ENCODE assay signal across 14 cellular contexts in the genomic region with DNA sequence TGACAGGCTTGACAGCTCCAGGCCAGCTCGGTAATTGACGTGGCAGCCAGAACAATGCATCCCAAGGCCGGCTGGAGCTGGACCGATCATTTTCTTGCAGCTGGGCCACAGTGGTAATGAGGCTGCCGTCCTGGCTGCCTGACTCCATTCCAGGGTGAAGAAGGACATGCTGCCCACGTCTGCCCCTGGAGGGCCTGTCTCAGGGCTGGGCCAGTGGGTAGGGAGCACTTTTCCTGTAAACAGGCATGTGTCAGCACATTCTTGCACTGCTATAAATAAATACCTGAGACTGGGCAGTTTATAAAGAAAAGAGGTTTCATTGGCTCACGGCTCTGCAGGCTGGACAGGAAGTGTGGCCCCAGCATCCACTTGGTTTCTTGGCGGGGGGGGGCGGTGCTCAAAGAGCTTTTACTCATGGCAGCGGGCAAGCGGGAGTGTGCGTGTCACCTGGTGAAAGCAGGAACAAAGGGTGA. TPM values are rescaled to one million over a fixed set of nuclear protein-coding genes. Genes with fewer than 3 reads are reported as not detected.
A peak's percentile ranks its signal among the peaks of the same experiment; 100 is the strongest.
DNase-seq lines count a peak whose midpoint lies in the region; TF ChIP-seq lines count a peak whose summit lies in the region.
"Had no signal": no experiment of that assay in that cellular context is flagged by ENCODE, and none has a peak within 500 bp of the region (broad histone marks: within the 10 kb centered on the region; RNA-seq: fewer than 3 reads in every experiment).

No MANE protein-coding gene starts in this region.

- H3K4me3 ChIP-seq in SJSA1 (no peak overlapping the region), thyroid gland (replicated peaks in 1 of 3) (no peak overlapping the region)
- H3K4me3 ChIP-seq: BLaER1 treated with 17β-estradiol and CSF1 and Interleukin-3, amounts not matched to agents 10 nM and 100 nM; MG63; ovary; SJCRH30 had no signal

- H3K9me3 ChIP-seq in SJSA1 (replicated peaks) (no peaks in the 10 kb centered on the region), thyroid gland (no peaks in the 10 kb centered on the region)
- H3K9me3 ChIP-seq: BLaER1 treated with 17β-estradiol and CSF1 and Interleukin-3, amounts not matched to agents 10 nM and 100 nM; MG63; ovary; SJCRH30 had no signal

- CTCF ChIA-PET in HEK293T (lab: Yijun Ruan, JAX) = no interaction called here

- WGBS in thyroid gland, 2 donors = 20 to 31% methylated on average over 12 of the region's 12 CpGs

- DNase-seq in HT1080 (ENCODE audit: low read depth) (peak; percentile 15), SJSA1 (ENCODE audit: low read depth in 1 of 2, low spot score in 2 of 2) (peak; percentile 48 to 59), iris pigment epithelial cell (ENCODE audit: low read depth) (peak; percentile 47), thyroid gland (peak; percentile 83 to 85), HEK293T (ENCODE audit: extremely low spot score) (no peak), KBM-7 (no peak), hippocampal formation (lab: John Stamatoyannopoulos, UW) (no peak)
- DNase-seq: MG63; NCI-H2029 treated with DMSO at 0.1 percent for 48 hours; NCI-H82; ovary; SJCRH30; stimulated activated CD4-positive, alpha-beta T cell treated with anti-CD3 and anti-CD28 coated beads, Interleukin-15, amount 100 ng/mL, for 24 hours had no signal

- H3K36me3 ChIP-seq in SJSA1 (no peaks in the 10 kb centered on the region), thyroid gland (no peaks in the 10 kb centered on the region)
- H3K36me3 ChIP-seq: BLaER1 treated with 17β-estradiol and CSF1 and Interleukin-3, amounts not matched to agents 10 nM and 100 nM; MG63; ovary had no signal

- in situ Hi-C loops in KBM-7 (cut with MboI; ENCODE audit: low pct_unique_long_range_greater_than_20kb, low sequenced_read_pairs) = loop anchor here (25.0 kb wide), 2 partner anchors 321 to 521 kb away; a partner anchor contains a TSS

- H3K27ac ChIP-seq in SJSA1 = no peak overlapping the region
- H3K27ac ChIP-seq in thyroid gland = peak overlapping the region; percentile 31 to 77 (median 65)
- H3K27ac ChIP-seq: BLaER1 treated with 17β-estradiol and CSF1 and Interleukin-3, amounts not matched to agents 10 nM and 100 nM; ovary; SJCRH30 had no signal

- no peaks in the 10 kb centered on the region for H3K27me3 ChIP-seq in SJSA1 (replicated peaks)
- H3K27me3 ChIP-seq in thyroid gland = no peaks in the 10 kb centered on the region
- H3K27me3 ChIP-seq: BLaER1 treated with 17β-estradiol and CSF1 and Interleukin-3, amounts not matched to agents 10 nM and 100 nM; ovary; SJCRH30 had no signal

- TF ChIP-seq CTCF in thyroid gland (IDR thresholded peaks at IDR 0.05) = no peak

- intact Hi-C loops in thyroid gland (cut with DNase I) = no loop called here

- POLR2A ChIA-PET in HEK293T (lab: Yijun Ruan, JAX) = no interaction called here

- peaks cover 10% of the 10 kb centered on the region for H3K4me1 ChIP-seq in SJSA1 (replicated peaks)
- H3K4me1 ChIP-seq in thyroid gland = peaks cover 12 to 17% of the 10 kb centered on the region in 2 donors

- TF ChIP-seq POLR2A in thyroid gland (IDR thresholded peaks at IDR 0.05) = peak in 1 of 2 donors; percentile 46

TF ChIP-seq in HEK293T, 16 proteins besides CTCF, POLR2A, EP300 and RAD21:
- TF ChIP-seq SP1 (IDR thresholded peaks at IDR 0.05) = no peak
- no peak for TF ChIP-seq ARNT (IDR thresholded peaks at IDR 0.05)
- TF ChIP-seq, protein P1, sequence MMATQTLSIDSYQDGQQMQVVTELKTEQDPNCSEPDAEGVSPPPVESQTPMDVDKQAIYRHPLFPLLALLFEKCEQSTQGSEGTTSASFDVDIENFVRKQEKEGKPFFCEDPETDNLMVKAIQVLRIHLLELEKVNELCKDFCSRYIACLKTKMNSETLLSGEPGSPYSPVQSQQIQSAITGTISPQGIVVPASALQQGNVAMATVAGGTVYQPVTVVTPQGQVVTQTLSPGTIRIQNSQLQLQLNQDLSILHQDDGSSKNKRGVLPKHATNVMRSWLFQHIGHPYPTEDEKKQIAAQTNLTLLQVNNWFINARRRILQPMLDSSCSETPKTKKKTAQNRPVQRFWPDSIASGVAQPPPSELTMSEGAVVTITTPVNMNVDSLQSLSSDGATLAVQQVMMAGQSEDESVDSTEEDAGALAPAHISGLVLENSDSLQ (IDR thresholded peaks at IDR 0.05) = no peak
- TF ChIP-seq L3MBTL2 (conservative IDR thresholded peaks at IDR 0.05) = no peak
- no peak for TF ChIP-seq FOXK2 (IDR thresholded peaks at IDR 0.05)
- TF ChIP-seq ZNF384 (IDR thresholded peaks at IDR 0.05) = no peak
- TF ChIP-seq FOXM1 (IDR thresholded peaks at IDR 0.05; ENCODE audit: borderline replicate concordance) = no peak
- no peak for TF ChIP-seq BHLHE40 (IDR thresholded peaks at IDR 0.05; ENCODE audit: borderline replicate concordance)
- TF ChIP-seq NFRKB (IDR thresholded peaks at IDR 0.05) = no peak
- TF ChIP-seq CTBP1 (IDR thresholded peaks at IDR 0.05; ENCODE audit: borderline replicate concordance) = no peak
- no peak for TF ChIP-seq FOXA1 (IDR thresholded peaks at IDR 0.05)
- no peak for TF ChIP-seq LEF1 (IDR thresholded peaks at IDR 0.05; ENCODE audit: borderline replicate concordance)
- TF ChIP-seq ELF4 (IDR thresholded peaks at IDR 0.05) = no peak
- TF ChIP-seq TARDBP (IDR thresholded peaks at IDR 0.05) = no peak
- TF ChIP-seq SUZ12 (IDR thresholded peaks at IDR 0.05) = no peak
- TF ChIP-seq HDGF (IDR thresholded peaks at IDR 0.05; ENCODE audit: borderline replicate concordance) = no peak

RNA-seq across cellular contexts. Expression of a gene that starts 38.1 kb away (rescaled TPM):
- total RNA-seq in HT1080 (2014; rRNA removed; shearing (Covaris generic)) = 47.9 and 58.5 TPM in 2 replicates
- polyA plus RNA-seq in HT1080 (2015; cell fraction: cytosol; rRNA removed) = 31.3 and 44.1 TPM in 2 replicates
- 84.1 and 125 TPM in 2 replicates for polyA plus RNA-seq in HT1080 (2015; cell fraction: nucleus; rRNA removed)
- total RNA-seq in SJSA1 (2014; rRNA removed; shearing (Covaris generic)) = 3.0 and 4.3 TPM in 2 replicates
- total RNA-seq in thyroid gland = 10 to 100 TPM; 28.4 to 97.1 (median 50.3) TPM

Comparison
In these comparisons a context has a peak if more than half of its experiments do, and no peak if none do; other contexts are left out.
1. DNase-seq: peak in HT1080 (single experiment), SJSA1 (2 of 2), iris pigment epithelial cell (single experiment) and thyroid gland (2 of 2); none in HEK293T (single experiment), KBM-7 (single experiment) and hippocampal formation (0 of 2).